1 cellular context compared by ENCODE assay signal in the genomic region with DNA sequence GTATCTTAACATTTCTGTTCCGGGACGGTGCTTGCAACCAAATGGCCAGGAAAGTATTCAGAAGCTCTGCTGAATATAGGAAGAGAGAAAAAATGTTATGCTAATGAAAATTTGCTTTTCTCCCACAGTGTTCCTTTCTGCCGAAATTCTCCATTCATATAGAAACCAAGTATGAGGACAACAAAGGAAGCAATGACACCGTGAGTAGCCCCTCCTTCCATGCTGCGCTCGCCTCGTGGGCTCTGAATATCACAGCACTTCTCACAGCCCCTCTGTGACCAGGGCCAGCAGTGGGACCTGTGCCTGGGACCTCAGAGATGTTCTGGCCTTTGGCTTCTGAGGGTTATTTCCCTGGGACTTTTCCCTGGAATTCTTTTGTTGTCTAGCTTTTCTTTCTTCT.
TF ChIP-seq lines count a peak whose summit lies in the region.

No MANE protein-coding gene starts in this region.

TF ChIP-seq in GM23338, 12 proteins besides CTCF, POLR2A, EP300 and RAD21:
- TF ChIP-seq ZNF462 (CRISPR knock-in tag; IDR thresholded peaks at IDR 0.05) (no peak; the same call in 1 of the 2 replicates), JUNB (IDR thresholded peaks at IDR 0.05; ENCODE audit: unreplicated experiment) (no peak), STAT1 (IDR thresholded peaks at IDR 0.05; ENCODE audit: unreplicated experiment) (no peak), EZH2 (IDR thresholded peaks at IDR 0.05; ENCODE audit: low read depth, unreplicated experiment) (no peak)
- TF ChIP-seq, protein P1, sequence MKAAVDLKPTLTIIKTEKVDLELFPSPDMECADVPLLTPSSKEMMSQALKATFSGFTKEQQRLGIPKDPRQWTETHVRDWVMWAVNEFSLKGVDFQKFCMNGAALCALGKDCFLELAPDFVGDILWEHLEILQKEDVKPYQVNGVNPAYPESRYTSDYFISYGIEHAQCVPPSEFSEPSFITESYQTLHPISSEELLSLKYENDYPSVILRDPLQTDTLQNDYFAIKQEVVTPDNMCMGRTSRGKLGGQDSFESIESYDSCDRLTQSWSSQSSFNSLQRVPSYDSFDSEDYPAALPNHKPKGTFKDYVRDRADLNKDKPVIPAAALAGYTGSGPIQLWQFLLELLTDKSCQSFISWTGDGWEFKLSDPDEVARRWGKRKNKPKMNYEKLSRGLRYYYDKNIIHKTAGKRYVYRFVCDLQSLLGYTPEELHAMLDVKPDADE (IDR thresholded peaks at IDR 0.05): no peak
